11 cellular contexts compared by ENCODE assay signal in genomic region chr10:62769574-62770242, GRCh38. TPM values are rescaled to one million over a fixed set of nuclear protein-coding genes. Genes with fewer than 3 reads are reported as not detected.
DNase-seq lines count a peak whose midpoint lies in the region; ATAC-seq, FAIRE-seq and TF ChIP-seq lines count a peak whose summit lies in the region.
"Had no signal": no experiment of that assay in that cellular context is flagged by ENCODE, and none has a peak within 500 bp of the region (broad histone marks: within the 10 kb centered on the region; RNA-seq: fewer than 3 reads in every experiment).

No MANE protein-coding gene starts in this region.

- peaks cover 4% of the 10 kb centered on the region for H3K27me3 Mint-ChIP-seq in endothelial cell (ENCODE audit: unreplicated experiment)

- peaks cover 5% of the 10 kb centered on the region for H3K36me3 Mint-ChIP-seq in endothelial cell (ENCODE audit: low read depth, unreplicated experiment)

- peaks cover 24% of the 10 kb centered on the region for H3K4me1 Mint-ChIP-seq in endothelial cell (ENCODE audit: unreplicated experiment)

- H2BK5ac ChIP-seq in IMR-90 (ENCODE audit: low read depth, low read length, poor library complexity, severe bottlenecking): no peak overlapping the region

- no peaks in the 10 kb centered on the region for H3K9me3 Mint-ChIP-seq in endothelial cell (ENCODE audit: unreplicated experiment)

- peak overlapping the region; percentile 46 for H4K5ac ChIP-seq in IMR-90 (ENCODE audit: low read depth, low read length)

- H3K9me3 ChIP-seq in IMR-90 (ENCODE audit: control insufficient read depth, insufficient read depth, low read length): no peaks in the 10 kb centered on the region

- peak; percentile 66 for FAIRE-seq in GM12891 (lab: Jason Lieb, UNC)

- dilution Hi-C loops in IMR-90 (cut with HindIII; ENCODE audit: low sequenced_read_pairs, unreplicated experiment): no loop called here

- no peak overlapping the region for H3K27ac ChIP-seq in IMR-90 (ENCODE audit: insufficient read depth, low read length)

- POLR2A ChIA-PET in IMR-90 (lab: Charles Lee; ENCODE audit: unreplicated experiment): no interaction called here

- no peak overlapping the region for H3K56ac ChIP-seq in IMR-90 (ENCODE audit: extremely low read depth, insufficient read depth, low read length)

- H3K4me2 ChIP-seq in IMR-90 (ENCODE audit: low read depth, low read length): no peak overlapping the region

- no peak overlapping the region for H3K4ac ChIP-seq in IMR-90 (ENCODE audit: low read depth, low read length)

- H2BK15ac ChIP-seq in IMR-90 (ENCODE audit: low read depth, low read length): no peak overlapping the region

- H3K27me3 ChIP-seq in IMR-90 (ENCODE audit: control insufficient read depth, insufficient read depth, low read length): peaks cover 9% of the 10 kb centered on the region

- WGBS in IMR-90 (ENCODE audit: extremely low coverage in 2 of 2, insufficient read length in 1 of 2), 2 experiments: no CpG with 5 or more reads among the region's 1 CpG

- no peaks in the 10 kb centered on the region for H4K20me1 ChIP-seq in IMR-90 (ENCODE audit: insufficient read depth, low read length)

- peak overlapping the region; percentile 76; the same call in 1 of the 2 replicates for H2BK120ac ChIP-seq in IMR-90 (ENCODE audit: low read depth, low read length)

- H2AK9ac ChIP-seq in IMR-90 (replicated peaks; ENCODE audit: low read depth, low read length, poor library complexity): no peak overlapping the region

- H3K14ac ChIP-seq in IMR-90 (replicated peaks; ENCODE audit: low read depth, low read length): no peak overlapping the region; the same call in 1 of the 2 replicates

- peaks cover 3% of the 10 kb centered on the region for H3K4me1 ChIP-seq in IMR-90 (ENCODE audit: control insufficient read depth, insufficient read depth, low read length)

- H3K9me1 ChIP-seq in IMR-90 (ENCODE audit: insufficient read depth, low read length): peaks cover 2% of the 10 kb centered on the region; the same call in 1 of the 2 replicates

- no peak for TF ChIP-seq POLR2A in GM12891 (IDR thresholded peaks at IDR 0.05; ENCODE audit: low read depth, low read length)
- TF ChIP-seq POLR2A in IMR-90 (IDR thresholded peaks at IDR 0.05; ENCODE audit: low read depth, low read length): no peak

- no peak overlapping the region for H3K4me3 Mint-ChIP-seq in endothelial cell (ENCODE audit: unreplicated experiment)

- ATAC-seq in GM21529 (IDR thresholded peaks at IDR 0.05; ENCODE audit: unreplicated experiment) (peak; percentile 77), IMR-90 (ENCODE audit: low read depth) (peak; percentile 17; the same call in 1 of the 2 replicates)
- ATAC-seq: HCT116 had no signal

- peak overlapping the region; percentile 50; the same call in 1 of the 2 replicates for H3K18ac ChIP-seq in IMR-90 (ENCODE audit: low read depth, low read length)

- intact Hi-C loops in IMR-90 (cut with micrococcal nuclease): no loop called here

- CTCF ChIA-PET in IMR-90 (lab: Yijun Ruan, JAX): no interaction called here

- no peak overlapping the region for H2AK5ac ChIP-seq in IMR-90 (ENCODE audit: low read depth, low read length)

- H2AFZ ChIP-seq in IMR-90 (replicated peaks; ENCODE audit: low read length, poor library complexity): peak overlapping the region; percentile 62

- no peak overlapping the region; the same call in 1 of the 2 replicates for H4K91ac ChIP-seq in IMR-90 (ENCODE audit: insufficient read depth, low read depth, low read length)

- no peaks in the 10 kb centered on the region for H3K79me1 ChIP-seq in IMR-90 (ENCODE audit: low read depth in 1 of 2, low read length in 2 of 2)

- no TSS peak for BruUV-seq in IMR-90 (replicated peaks; lab: Mats Ljungman, UMichigan)

- 0 out of 4 replicates have a peak overlapping the region, but pooled peaks of 1 of the 2 experiments have one; percentile 24 for H4K8ac ChIP-seq in IMR-90 (ENCODE audit: low read depth in 2 of 2, low read length in 2 of 2)

- peak overlapping the region; percentile 20; the same call in 1 of the 2 replicates for H2BK20ac ChIP-seq in IMR-90 (ENCODE audit: low read depth, low read length)

- in situ Hi-C loops in IMR-90 (cut with MboI; ENCODE audit: low sequenced_read_pairs): no loop called here

- no peak for TF ChIP-seq CTCF in IMR-90 (conservative IDR thresholded peaks at IDR 0.05; ENCODE audit: low read depth, low read length)
- TF ChIP-seq CTCF in endothelial cell (IDR thresholded peaks at IDR 0.05; ENCODE audit: unreplicated experiment): no peak

- no peak for DNase-seq in GM12891 (ENCODE audit: insufficient read length, low spot score)
- peak; percentile 10 for DNase-seq in IMR-90
- peak; percentile 37 for DNase-seq in iPS-NIHi7 (ENCODE audit: extremely low spot score)
- DNase-seq in OCI-M2 (lab: John Stamatoyannopoulos, UW; ENCODE audit: unreplicated experiment): no peak
- no peak for DNase-seq in activated CD4-positive, alpha-beta T cell treated with anti-CD3 and anti-CD28 coated beads, Interleukin-2, amount 50 U/mL, for 4 hours
- no peak for DNase-seq in NCI-H748 (lab: John Stamatoyannopoulos, UW; ENCODE audit: unreplicated experiment)
- DNase-seq in endothelial cell (ENCODE audit: low spot score): no peak
- DNase-seq: central memory CD4-positive, alpha-beta T cell; DND-41 had no signal

- H3K27ac Mint-ChIP-seq in endothelial cell (ENCODE audit: unreplicated experiment): no peak overlapping the region

- TF ChIP-seq RAD21 in IMR-90 (IDR thresholded peaks at IDR 0.05; ENCODE audit: low read length): no peak

- no peaks in the 10 kb centered on the region for H3K36me3 ChIP-seq in IMR-90 (ENCODE audit: control insufficient read depth, insufficient read depth, low read length)

- no peak overlapping the region for H3K4me3 ChIP-seq in IMR-90 (ENCODE audit: insufficient read depth, low read depth, low read length)

- H3K23ac ChIP-seq in IMR-90 (ENCODE audit: low read depth, low read length): no peak overlapping the region

- no peak overlapping the region for H3K9ac ChIP-seq in IMR-90 (ENCODE audit: low read depth, low read length)

TF ChIP-seq in GM12891, 5 proteins besides CTCF, POLR2A, EP300 and RAD21:
- no peak for TF ChIP-seq SPI1 (IDR thresholded peaks at IDR 0.05; ENCODE audit: low read depth, low read length)
- no peak for TF ChIP-seq PAX5 (IDR thresholded peaks at IDR 0.05; ENCODE audit: insufficient read depth, low read length, severe bottlenecking)
- TF ChIP-seq POLR2AphosphoS5 (IDR thresholded peaks at IDR 0.05; ENCODE audit: low read depth, low read length): no peak
- no peak for TF ChIP-seq POU2F2 (IDR thresholded peaks at IDR 0.05; ENCODE audit: low read depth, low read length)
TF ChIP-seq in GM12891: peak in this region for 0.

TF ChIP-seq in IMR-90, 13 proteins besides CTCF, POLR2A, EP300 and RAD21:
- no peak for TF ChIP-seq RCOR1 (IDR thresholded peaks at IDR 0.05; ENCODE audit: insufficient replicate concordance, low read length)
- TF ChIP-seq FOS (IDR thresholded peaks at IDR 0.05; ENCODE audit: low read depth, low read length): no peak
- TF ChIP-seq, protein P1, sequence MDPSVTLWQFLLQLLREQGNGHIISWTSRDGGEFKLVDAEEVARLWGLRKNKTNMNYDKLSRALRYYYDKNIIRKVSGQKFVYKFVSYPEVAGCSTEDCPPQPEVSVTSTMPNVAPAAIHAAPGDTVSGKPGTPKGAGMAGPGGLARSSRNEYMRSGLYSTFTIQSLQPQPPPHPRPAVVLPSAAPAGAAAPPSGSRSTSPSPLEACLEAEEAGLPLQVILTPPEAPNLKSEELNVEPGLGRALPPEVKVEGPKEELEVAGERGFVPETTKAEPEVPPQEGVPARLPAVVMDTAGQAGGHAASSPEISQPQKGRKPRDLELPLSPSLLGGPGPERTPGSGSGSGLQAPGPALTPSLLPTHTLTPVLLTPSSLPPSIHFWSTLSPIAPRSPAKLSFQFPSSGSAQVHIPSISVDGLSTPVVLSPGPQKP (IDR thresholded peaks at IDR 0.05; ENCODE audit: borderline replicate concordance, low read depth, low read length): no peak
- TF ChIP-seq SMC3 (IDR thresholded peaks at IDR 0.05; ENCODE audit: low read depth, low read length): no peak
- no peak for TF ChIP-seq CEBPB (IDR thresholded peaks at IDR 0.05; ENCODE audit: low read depth, low read length)
- TF ChIP-seq MAZ (IDR thresholded peaks at IDR 0.05; ENCODE audit: borderline replicate concordance, low read depth, low read length): no peak
- TF ChIP-seq CHD1 (IDR thresholded peaks at IDR 0.05; ENCODE audit: low read depth, low read length): no peak
- TF ChIP-seq MAFK (IDR thresholded peaks at IDR 0.05; ENCODE audit: low read depth, low read length): peak; percentile 61
- peak; percentile 96 for TF ChIP-seq NFE2L2 (IDR thresholded peaks at IDR 0.05; ENCODE audit: low read depth, low read length)
- no peak for TF ChIP-seq RFX5 (IDR thresholded peaks at IDR 0.05; ENCODE audit: low read depth, low read length)
- TF ChIP-seq, protein P2, sequence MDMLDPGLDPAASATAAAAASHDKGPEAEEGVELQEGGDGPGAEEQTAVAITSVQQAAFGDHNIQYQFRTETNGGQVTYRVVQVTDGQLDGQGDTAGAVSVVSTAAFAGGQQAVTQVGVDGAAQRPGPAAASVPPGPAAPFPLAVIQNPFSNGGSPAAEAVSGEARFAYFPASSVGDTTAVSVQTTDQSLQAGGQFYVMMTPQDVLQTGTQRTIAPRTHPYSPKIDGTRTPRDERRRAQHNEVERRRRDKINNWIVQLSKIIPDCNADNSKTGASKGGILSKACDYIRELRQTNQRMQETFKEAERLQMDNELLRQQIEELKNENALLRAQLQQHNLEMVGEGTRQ (IDR thresholded peaks at IDR 0.05; ENCODE audit: low read depth, low read length): no peak
- TF ChIP-seq BHLHE40 (IDR thresholded peaks at IDR 0.05; ENCODE audit: low read depth, low read length): no peak
- no peak for TF ChIP-seq MXI1 (IDR thresholded peaks at IDR 0.05; ENCODE audit: borderline replicate concordance, low read depth, low read length)

RNA-seq across cellular contexts. Expression of gene ADO, which starts 34.8 kb away (rescaled TPM):
- polyA plus RNA-seq in GM12891 (2012; ENCODE audit: low read depth, missing spikeins): 18.6 TPM
- total RNA-seq in IMR-90 (2012; rRNA removed) (8.1 and 11.4 TPM in 2 replicates), endothelial cell (ENCODE audit: unreplicated experiment) (25.7 TPM)
- polyA plus RNA-seq in IMR-90 (2012; rRNA removed): 7.7 and 8.0 TPM in 2 replicates
- 3.7 and 7.4 TPM in 2 replicates for polyA plus RNA-seq in IMR-90 (2012; cell fraction: cytosol; rRNA removed)
- polyA plus RNA-seq in IMR-90 (2012; cell fraction: nucleus; rRNA removed; ENCODE audit: low replicate concordance): 2.4 and 3.5 TPM in 2 replicates

RNA-seq across cellular contexts. Expression of gene EGR2, which starts 46.5 kb away (rescaled TPM):
- polyA plus RNA-seq in GM12891 (2012; ENCODE audit: low read depth, missing spikeins): 54.7 TPM
- 0.36 and 0.56 TPM in 2 replicates for total RNA-seq in IMR-90 (2012; rRNA removed)
- polyA plus RNA-seq in IMR-90 (2012; rRNA removed): 1.2 TPM in 2 replicates
- 0.47 and 1.5 TPM in 2 replicates for polyA plus RNA-seq in IMR-90 (2012; cell fraction: cytosol; rRNA removed)
- 4.2 and 4.6 TPM in 2 replicates for polyA plus RNA-seq in IMR-90 (2012; cell fraction: nucleus; rRNA removed; ENCODE audit: low replicate concordance)
- total RNA-seq in endothelial cell (ENCODE audit: unreplicated experiment): 1.2 TPM

Comparison
In these comparisons a context has a peak if more than half of its experiments do, and no peak if none do; other contexts are left out.
1. DNase-seq: peak in IMR-90 (single experiment) and iPS-NIHi7 (single experiment); none in GM12891 (single experiment), OCI-M2 (single experiment), activated CD4-positive, alpha-beta T cell treated with anti-CD3 and anti-CD28 coated beads, Interleukin-2, amount 50 U/mL, for 4 hours (0 of 2), NCI-H748 (single experiment) and endothelial cell (single experiment).